In genomic region chr6:79777713-79778579, GRCh38 we compare ENCODE assay signal across 8 cellular contexts.
DNase-seq lines count a peak whose midpoint lies in the region; ATAC-seq lines count a peak whose summit lies in the region.

No MANE protein-coding gene starts in this region.

- no peak overlapping the region for H2BK5ac ChIP-seq in mesenchymal stem cell (ENCODE audit: low read depth, low read length, poor library complexity, severe bottlenecking)

- H3K9ac ChIP-seq in mesenchymal stem cell (ENCODE audit: low read length): peak overlapping the region; percentile 88

- peak overlapping the region; percentile 30 to 31 for H3K18ac ChIP-seq in mesenchymal stem cell (ENCODE audit: low read depth in 1 of 2, low read length in 2 of 2)

- H3K36me3 ChIP-seq in effector memory CD4-positive, alpha-beta T cell (ENCODE audit: control insufficient read depth, insufficient read depth, low read length): no peaks in the 10 kb centered on the region
- no peaks in the 10 kb centered on the region for H3K36me3 ChIP-seq in mesenchymal stem cell (ENCODE audit: control insufficient read depth in 1 of 2, insufficient read depth in 2 of 2, low read depth in 1 of 2, low read length in 2 of 2)

- no peak overlapping the region for H2AK5ac ChIP-seq in mesenchymal stem cell (ENCODE audit: low read length, severe bottlenecking)

- H3K4me3 ChIP-seq in effector memory CD4-positive, alpha-beta T cell (ENCODE audit: insufficient read depth, low read depth, low read length, poor library complexity, severe bottlenecking): peak overlapping the region; percentile 49
- peak overlapping the region in 1 of 2 experiments; percentile 77 for H3K4me3 ChIP-seq in mesenchymal stem cell (ENCODE audit: insufficient read depth in 1 of 2, low read depth in 1 of 2, low read length in 2 of 2)

- peak overlapping the region; percentile 41 for H4K91ac ChIP-seq in mesenchymal stem cell (ENCODE audit: low read length)

- no peak overlapping the region for H3K27ac ChIP-seq in effector memory CD4-positive, alpha-beta T cell (ENCODE audit: insufficient read depth, low read length, poor library complexity, severe bottlenecking)
- no peak overlapping the region for H3K27ac ChIP-seq in mesenchymal stem cell (ENCODE audit: low read length, poor library complexity, severe bottlenecking)

- H3K9me3 ChIP-seq in effector memory CD4-positive, alpha-beta T cell (ENCODE audit: control insufficient read depth, low read length): no peaks in the 10 kb centered on the region
- no peaks in the 10 kb centered on the region for H3K9me3 ChIP-seq in mesenchymal stem cell (ENCODE audit: control insufficient read depth, low read length)

- peaks cover 9% of the 10 kb centered on the region for H3K4me1 ChIP-seq in effector memory CD4-positive, alpha-beta T cell (ENCODE audit: control insufficient read depth, insufficient read depth, low read length, poor library complexity, severe bottlenecking)
- peaks cover 4% of the 10 kb centered on the region for H3K4me1 ChIP-seq in mesenchymal stem cell (ENCODE audit: control insufficient read depth, insufficient read depth, low read depth, low read length)

- DNase-seq in AG08395 (ENCODE audit: low spot score): peak; percentile 96
- peak; percentile 86 for DNase-seq in NCI-H748 (lab: John Stamatoyannopoulos, UW; ENCODE audit: unreplicated experiment)
- DNase-seq in activated CD8-positive, alpha-beta memory T cell treated with anti-CD3 and anti-CD28 coated beads for 1 hour (ENCODE audit: extremely low read depth in 1 of 2, low read depth in 1 of 2): peak; percentile 67 to 76
- DNase-seq in effector memory CD4-positive, alpha-beta T cell: peak; percentile 63 to 80 (median 74)
- DNase-seq in mesenchymal stem cell: peak; percentile 75
- peak; percentile 75 for DNase-seq in stimulated activated CD8-positive, alpha-beta memory T cell treated with anti-CD3 and anti-CD28 coated beads, Interleukin-12 subunit alpha, Interleukin-12 subunit beta, amount 100 ng/mL, for 1 hour (ENCODE audit: low read depth)

- H3K4me2 ChIP-seq in mesenchymal stem cell (ENCODE audit: low read length, poor library complexity, severe bottlenecking): peak overlapping the region; percentile 53

- no peak overlapping the region for H3K14ac ChIP-seq in mesenchymal stem cell (ENCODE audit: low read length in 2 of 2)

- H3K23ac ChIP-seq in mesenchymal stem cell (ENCODE audit: low read length in 2 of 2): no peak overlapping the region

- H2BK15ac ChIP-seq in mesenchymal stem cell (ENCODE audit: low read depth, poor library complexity, severe bottlenecking): peak overlapping the region; percentile 36

- H3K27me3 ChIP-seq in effector memory CD4-positive, alpha-beta T cell (replicated peaks; ENCODE audit: control insufficient read depth, insufficient read depth, low read length, poor library complexity, severe bottlenecking): no peaks in the 10 kb centered on the region
- H3K27me3 ChIP-seq in mesenchymal stem cell (ENCODE audit: control insufficient read depth in 1 of 2, insufficient read depth in 1 of 2, low read length in 2 of 2): no peaks in the 10 kb centered on the region

- peak overlapping the region; percentile 87 for H4K8ac ChIP-seq in mesenchymal stem cell (ENCODE audit: low read length)

- no peak overlapping the region for H2BK12ac ChIP-seq in mesenchymal stem cell (ENCODE audit: low read length in 2 of 2)

- H2AFZ ChIP-seq in mesenchymal stem cell (ENCODE audit: low read depth, low read length): peak overlapping the region; percentile 72

- ATAC-seq in GM18870 (IDR thresholded peaks at IDR 0.05; ENCODE audit: unreplicated experiment) (peak; percentile 80), HG03103 (IDR thresholded peaks at IDR 0.05; ENCODE audit: low read depth, unreplicated experiment) (peak; percentile 87)

- no peak overlapping the region for H3K4ac ChIP-seq in mesenchymal stem cell (ENCODE audit: low read depth in 1 of 2, low read length in 2 of 2)

- H2BK120ac ChIP-seq in mesenchymal stem cell (ENCODE audit: low read depth, low read length): no peak overlapping the region

- WGBS in mesenchymal stem cell: 22% methylated on average over 32 of the region's 34 CpGs

- H3K79me1 ChIP-seq in mesenchymal stem cell (replicated peaks; ENCODE audit: low read length, poor library complexity, severe bottlenecking): no peaks in the 10 kb centered on the region
